ENCODE assay signal across 10 cellular contexts in genomic region chr7:52080493-52080892, GRCh38.
"Had no signal": no experiment of that assay in that cellular context is flagged by ENCODE, and none has a peak within 500 bp of the region (broad histone marks: within the 10 kb centered on the region; RNA-seq: fewer than 3 reads in every experiment).

No MANE protein-coding gene starts in this region.

- H3K36me3 ChIP-seq: HAP-1 had no signal

- H3K36me3 Mint-ChIP-seq: IgD-negative memory B cell had no signal

- H3K4me1 Mint-ChIP-seq: IgD-negative memory B cell had no signal

- H3K9me3 ChIP-seq: HAP-1 had no signal

- H3K4me3 Mint-ChIP-seq: HFFc6, IgD-negative memory B cell had no signal

- H3K27me3 Mint-ChIP-seq: IgD-negative memory B cell had no signal

- H3K9ac ChIP-seq: GM23248 had no signal

- FAIRE-seq: HepG2 had no signal

- H3K4me1 ChIP-seq: HAP-1 had no signal

- ATAC-seq: HCT116, HepG2 had no signal

- H3K27ac ChIP-seq: GM23248, HL-60 had no signal

- H2AFZ ChIP-seq: GM23248 had no signal

- DNase-seq: GM23248, GOT3, H7, HFFc6, KBM-7 had no signal

- H3K4me3 ChIP-seq: GM23248, HAP-1 had no signal

- H3K27ac Mint-ChIP-seq: HFFc6, IgD-negative memory B cell had no signal
